ENCODE assay signal across 27 cellular contexts in genomic region chr3:45860481-45860880, GRCh38. TPM values are rescaled to one million over a fixed set of nuclear protein-coding genes. Genes with fewer than 3 reads are reported as not detected.
DNase-seq lines count a peak whose midpoint lies in the region; ATAC-seq and TF ChIP-seq lines count a peak whose summit lies in the region.
"Had no signal": no experiment of that assay in that cellular context is flagged by ENCODE, and none has a peak within 500 bp of the region (broad histone marks: within the 10 kb centered on the region; RNA-seq: fewer than 3 reads in every experiment).

No MANE protein-coding gene starts in this region.

- H3K79me2 ChIP-seq in KMS-11 (ENCODE audit: insufficient read depth, low read depth): no peaks in the 10 kb centered on the region

- peaks cover 54% of the 10 kb centered on the region for H3K27me3 Mint-ChIP-seq in activated CD4-positive, alpha-beta T cell treated with anti-CD3 and anti-CD28 coated beads, Interleukin-2, amount 10 ng/mL, durations not matched to agents 24 days and 14 days
- H3K27me3 Mint-ChIP-seq in activated CD4-positive, alpha-beta T cell treated with anti-CD3 and anti-CD28 coated beads, Interleukin-2, amount 10 ng/mL, durations not matched to agents 7 days and 5 days: peaks cover 76% of the 10 kb centered on the region
- peaks cover 16% of the 10 kb centered on the region for H3K27me3 Mint-ChIP-seq in memory B cell

- H3K36me3 Mint-ChIP-seq in activated CD4-positive, alpha-beta T cell treated with anti-CD3 and anti-CD28 coated beads, Interleukin-2, amount 10 ng/mL, durations not matched to agents 24 days and 14 days (ENCODE audit: low read depth): peaks cover 6% of the 10 kb centered on the region
- H3K36me3 Mint-ChIP-seq in activated CD4-positive, alpha-beta T cell treated with anti-CD3 and anti-CD28 coated beads, Interleukin-2, amount 10 ng/mL, durations not matched to agents 7 days and 5 days (ENCODE audit: low read depth): peaks cover 12% of the 10 kb centered on the region
- H3K36me3 Mint-ChIP-seq in memory B cell: peaks cover 13% of the 10 kb centered on the region
- H3K36me3 Mint-ChIP-seq: CD14-positive monocyte had no signal

- no peaks in the 10 kb centered on the region for H3K9me3 ChIP-seq in WERI-Rb-1 (ENCODE audit: severe bottlenecking)
- H3K9me3 ChIP-seq: BE2C, Peyer's patch had no signal

- no peak for ATAC-seq in memory B cell (ENCODE audit: low read depth)

- H3K36me3 ChIP-seq in KMS-11 (ENCODE audit: insufficient read depth) (no peaks in the 10 kb centered on the region), WERI-Rb-1 (no peaks in the 10 kb centered on the region)
- H3K36me3 ChIP-seq: BE2C, Peyer's patch had no signal

- peaks cover 30% of the 10 kb centered on the region for H3K9me3 Mint-ChIP-seq in activated CD4-positive, alpha-beta T cell treated with anti-CD3 and anti-CD28 coated beads, Interleukin-2, amount 10 ng/mL, durations not matched to agents 24 days and 14 days
- H3K9me3 Mint-ChIP-seq in activated CD4-positive, alpha-beta T cell treated with anti-CD3 and anti-CD28 coated beads, Interleukin-2, amount 10 ng/mL, durations not matched to agents 7 days and 5 days: peaks cover 13% of the 10 kb centered on the region
- peaks cover 16% of the 10 kb centered on the region for H3K9me3 Mint-ChIP-seq in memory B cell

- no peaks in the 10 kb centered on the region for H3K27me3 ChIP-seq in KMS-11 (ENCODE audit: insufficient read depth, low read depth)
- H3K27me3 ChIP-seq in WERI-Rb-1 (ENCODE audit: insufficient read depth, low read depth, severe bottlenecking): no peaks in the 10 kb centered on the region
- H3K27me3 ChIP-seq: BE2C, Peyer's patch had no signal

- peaks cover 20% of the 10 kb centered on the region for H3K4me1 ChIP-seq in KMS-11 (ENCODE audit: low read depth, poor library complexity, severe bottlenecking)
- H3K4me1 ChIP-seq: BE2C had no signal

- DNase-seq in activated CD4-positive, alpha-beta T cell treated with anti-CD3 and anti-CD28 coated beads, Interleukin-2, amount 10 ng/mL, durations not matched to agents 24 days and 14 days: no peak
- no peak for DNase-seq in activated CD4-positive, alpha-beta T cell treated with anti-CD3 and anti-CD28 coated beads, Interleukin-2, amount 10 ng/mL, durations not matched to agents 7 days and 5 days
- no peak for DNase-seq in memory B cell (ENCODE audit: low spot score in 2 of 2)
- no peak for DNase-seq in NCI-H2196 treated with DMSO at 0.1 percent for 48 hours (lab: John Stamatoyannopoulos, UW; ENCODE audit: unreplicated experiment)
- DNase-seq in WERI-Rb-1: no peak
- DNase-seq: ACHN; BE2C; Calu3; CD8-positive, alpha-beta memory T cell; DMS79 treated with DMSO at 0.1 percent for 48 hours; GM23248; H7; NCI-H1048; NCI-H1417; NCI-H1694; NCI-H2029 treated with DMSO at 0.1 percent for 48 hours; NCI-H2227 treated with DMSO at 0.1 percent for 48 hours; NCI-H526 treated with DMSO at 0.1 percent for 48 hours; OCI-M1; Peyer's patch; SHP77 treated with DMSO at 0.1 percent for 48 hours had no signal

- TF ChIP-seq CTCF in KMS-11 (conservative IDR thresholded peaks at IDR 0.05; ENCODE audit: low read depth, low read length) (no peak), VCaP (conservative IDR thresholded peaks at IDR 0.05) (no peak), WERI-Rb-1 (IDR thresholded peaks at IDR 0.05; ENCODE audit: low read depth, low read length) (no peak)

- POLR2A ChIA-PET in activated CD4-positive, alpha-beta T cell treated with anti-CD3 and anti-CD28 coated beads, Interleukin-2, amount 10 ng/mL, durations not matched to agents 7 days and 5 days (lab: Charles Lee): no interaction called here

- H3K9ac ChIP-seq in KMS-11: no peak overlapping the region
- H3K9ac ChIP-seq: GM23248 had no signal

- H3K27ac ChIP-seq in KMS-11 (no peak overlapping the region), VCaP (peak overlapping the region; percentile 52), WERI-Rb-1 (no peak overlapping the region)
- H3K27ac ChIP-seq: 22Rv1, GM23248 had no signal

- CTCF ChIA-PET in activated CD4-positive, alpha-beta T cell treated with anti-CD3 and anti-CD28 coated beads, Interleukin-2, amount 10 ng/mL, durations not matched to agents 7 days and 5 days (lab: Charles Lee): interaction anchor here (0.5 kb wide), 1 partner anchor 349 kb away, joined by 3 read pairs; no protein-coding TSS in a partner anchor

- H2AFZ ChIP-seq in KMS-11 (ENCODE audit: low read depth): no peak overlapping the region
- H2AFZ ChIP-seq: GM23248 had no signal

- peak overlapping the region; percentile 47 for H3K4me2 ChIP-seq in KMS-11

- H3K4me3 ChIP-seq in KMS-11 (IDR thresholded peaks at IDR 0.05; ENCODE audit: insufficient read depth, low read depth, low read length) (no peak overlapping the region), WERI-Rb-1 (ENCODE audit: low read depth, low read length) (no peak overlapping the region)
- H3K4me3 ChIP-seq: GM23248, Peyer's patch had no signal

- peak overlapping the region; percentile 66 for H3K27ac Mint-ChIP-seq in activated CD4-positive, alpha-beta T cell treated with anti-CD3 and anti-CD28 coated beads, Interleukin-2, amount 10 ng/mL, durations not matched to agents 24 days and 14 days
- H3K27ac Mint-ChIP-seq in activated CD4-positive, alpha-beta T cell treated with anti-CD3 and anti-CD28 coated beads, Interleukin-2, amount 10 ng/mL, durations not matched to agents 7 days and 5 days: no peak overlapping the region
- H3K27ac Mint-ChIP-seq in memory B cell: peak overlapping the region; percentile 46
- H3K27ac Mint-ChIP-seq: CD14-positive monocyte had no signal

- H3K4me3 Mint-ChIP-seq in activated CD4-positive, alpha-beta T cell treated with anti-CD3 and anti-CD28 coated beads, Interleukin-2, amount 10 ng/mL, durations not matched to agents 24 days and 14 days: peak overlapping the region; percentile 44
- no peak overlapping the region for H3K4me3 Mint-ChIP-seq in activated CD4-positive, alpha-beta T cell treated with anti-CD3 and anti-CD28 coated beads, Interleukin-2, amount 10 ng/mL, durations not matched to agents 7 days and 5 days
- no peak overlapping the region for H3K4me3 Mint-ChIP-seq in memory B cell
- H3K4me3 Mint-ChIP-seq: CD14-positive monocyte had no signal

- peaks cover 34% of the 10 kb centered on the region for H3K4me1 Mint-ChIP-seq in activated CD4-positive, alpha-beta T cell treated with anti-CD3 and anti-CD28 coated beads, Interleukin-2, amount 10 ng/mL, durations not matched to agents 24 days and 14 days
- H3K4me1 Mint-ChIP-seq in activated CD4-positive, alpha-beta T cell treated with anti-CD3 and anti-CD28 coated beads, Interleukin-2, amount 10 ng/mL, durations not matched to agents 7 days and 5 days: peaks cover 31% of the 10 kb centered on the region
- peaks cover 21% of the 10 kb centered on the region for H3K4me1 Mint-ChIP-seq in memory B cell

- intact Hi-C loops in activated CD4-positive, alpha-beta T cell treated with anti-CD3 and anti-CD28 coated beads, Interleukin-2, amount 10 ng/mL, durations not matched to agents 24 days and 14 days (cut with micrococcal nuclease): loop anchor here (2.0 to 10.0 kb wide), 5 partner anchors 18 to 514 kb away; partner anchors contain the start of genes CCR5 and LZTFL1

- H4K20me1 ChIP-seq in KMS-11 (ENCODE audit: insufficient read depth): no peaks in the 10 kb centered on the region

RNA-seq across cellular contexts. Expression of gene LZTFL1, which starts 18.6 kb away (rescaled TPM):
- total RNA-seq in activated CD4-positive, alpha-beta T cell treated with anti-CD3 and anti-CD28 coated beads, Interleukin-2, amount 10 ng/mL, durations not matched to agents 24 days and 14 days: 3.1 and 4.3 TPM in 2 replicates
- 1 to 10 TPM; 6.3 to 7.7 TPM for total RNA-seq in activated CD4-positive, alpha-beta T cell treated with anti-CD3 and anti-CD28 coated beads, Interleukin-2, amount 10 ng/mL, durations not matched to agents 7 days and 5 days

RNA-seq across cellular contexts. Expression of gene CCR9, which starts 25.9 kb away (rescaled TPM):
- not detected in 2 replicates for total RNA-seq in activated CD4-positive, alpha-beta T cell treated with anti-CD3 and anti-CD28 coated beads, Interleukin-2, amount 10 ng/mL, durations not matched to agents 24 days and 14 days
- under 1 TPM in 1 of 2 experiments, not detected in 1; 0.15 TPM for total RNA-seq in activated CD4-positive, alpha-beta T cell treated with anti-CD3 and anti-CD28 coated beads, Interleukin-2, amount 10 ng/mL, durations not matched to agents 7 days and 5 days
- total RNA-seq: Calu3, GM23248, H7, HT-29, NCI-H460 had no signal
